1 cellular context compared by ENCODE assay signal in the genomic region with DNA sequence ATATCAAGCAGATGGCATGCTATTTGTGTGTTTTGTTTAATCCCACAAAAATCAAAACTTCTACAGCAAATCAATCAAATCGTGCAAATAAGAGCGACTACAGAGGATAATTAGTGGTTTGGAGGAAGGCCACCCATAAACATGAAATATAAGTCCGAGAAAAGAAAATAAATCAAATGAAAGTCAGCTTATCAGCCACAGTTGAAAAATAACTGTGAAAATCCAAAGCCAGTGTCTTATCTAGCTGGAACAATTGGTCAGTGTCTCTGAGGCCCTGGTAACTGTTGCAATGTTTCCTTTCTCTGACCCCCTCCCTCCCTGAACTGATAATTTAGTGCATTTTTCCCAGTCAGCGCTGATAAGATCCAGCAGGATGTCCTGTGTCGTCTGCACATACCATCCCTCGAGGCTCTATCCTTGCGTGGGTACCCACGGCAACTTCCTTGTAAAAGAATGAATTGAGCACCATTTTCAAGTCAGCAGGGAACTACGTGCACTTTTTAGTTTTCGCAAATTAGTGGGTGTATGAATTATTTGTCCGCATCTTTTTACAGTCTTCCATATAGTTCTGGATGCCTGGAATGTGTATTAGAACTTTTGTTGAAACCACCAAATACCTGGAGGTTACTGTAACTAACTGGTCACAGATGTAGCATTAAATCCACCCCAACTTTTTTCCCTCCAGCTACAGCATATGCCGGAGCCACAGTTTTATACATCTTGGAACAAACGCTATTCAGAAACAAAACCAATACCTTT.
A peak's percentile ranks its signal among the peaks of the same experiment; 100 is the strongest.
TF ChIP-seq lines count a peak whose summit lies in the region.

No MANE protein-coding gene starts in this region.

TF ChIP-seq in K562, 482 proteins besides CTCF, POLR2A, EP300 and RAD21 (continued from another document and continues in another):
- TF ChIP-seq, protein P1, sequence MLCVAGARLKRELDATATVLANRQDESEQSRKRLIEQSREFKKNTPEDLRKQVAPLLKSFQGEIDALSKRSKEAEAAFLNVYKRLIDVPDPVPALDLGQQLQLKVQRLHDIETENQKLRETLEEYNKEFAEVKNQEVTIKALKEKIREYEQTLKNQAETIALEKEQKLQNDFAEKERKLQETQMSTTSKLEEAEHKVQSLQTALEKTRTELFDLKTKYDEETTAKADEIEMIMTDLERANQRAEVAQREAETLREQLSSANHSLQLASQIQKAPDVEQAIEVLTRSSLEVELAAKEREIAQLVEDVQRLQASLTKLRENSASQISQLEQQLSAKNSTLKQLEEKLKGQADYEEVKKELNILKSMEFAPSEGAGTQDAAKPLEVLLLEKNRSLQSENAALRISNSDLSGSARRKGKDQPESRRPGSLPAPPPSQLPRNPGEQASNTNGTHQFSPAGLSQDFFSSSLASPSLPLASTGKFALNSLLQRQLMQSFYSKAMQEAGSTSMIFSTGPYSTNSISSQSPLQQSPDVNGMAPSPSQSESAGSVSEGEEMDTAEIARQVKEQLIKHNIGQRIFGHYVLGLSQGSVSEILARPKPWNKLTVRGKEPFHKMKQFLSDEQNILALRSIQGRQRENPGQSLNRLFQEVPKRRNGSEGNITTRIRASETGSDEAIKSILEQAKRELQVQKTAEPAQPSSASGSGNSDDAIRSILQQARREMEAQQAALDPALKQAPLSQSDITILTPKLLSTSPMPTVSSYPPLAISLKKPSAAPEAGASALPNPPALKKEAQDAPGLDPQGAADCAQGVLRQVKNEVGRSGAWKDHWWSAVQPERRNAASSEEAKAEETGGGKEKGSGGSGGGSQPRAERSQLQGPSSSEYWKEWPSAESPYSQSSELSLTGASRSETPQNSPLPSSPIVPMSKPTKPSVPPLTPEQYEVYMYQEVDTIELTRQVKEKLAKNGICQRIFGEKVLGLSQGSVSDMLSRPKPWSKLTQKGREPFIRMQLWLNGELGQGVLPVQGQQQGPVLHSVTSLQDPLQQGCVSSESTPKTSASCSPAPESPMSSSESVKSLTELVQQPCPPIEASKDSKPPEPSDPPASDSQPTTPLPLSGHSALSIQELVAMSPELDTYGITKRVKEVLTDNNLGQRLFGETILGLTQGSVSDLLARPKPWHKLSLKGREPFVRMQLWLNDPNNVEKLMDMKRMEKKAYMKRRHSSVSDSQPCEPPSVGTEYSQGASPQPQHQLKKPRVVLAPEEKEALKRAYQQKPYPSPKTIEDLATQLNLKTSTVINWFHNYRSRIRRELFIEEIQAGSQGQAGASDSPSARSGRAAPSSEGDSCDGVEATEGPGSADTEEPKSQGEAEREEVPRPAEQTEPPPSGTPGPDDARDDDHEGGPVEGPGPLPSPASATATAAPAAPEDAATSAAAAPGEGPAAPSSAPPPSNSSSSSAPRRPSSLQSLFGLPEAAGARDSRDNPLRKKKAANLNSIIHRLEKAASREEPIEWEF (CRISPR knock-in tag; IDR thresholded peaks at IDR 0.05), result no peak
- TF ChIP-seq TCF7L2 (IDR thresholded peaks at IDR 0.05; ENCODE audit: low read depth, low read length), result no peak
- TF ChIP-seq ZNF76 (CRISPR knock-in tag; IDR thresholded peaks at IDR 0.05; ENCODE audit: borderline replicate concordance), result no peak
- no peak for TF ChIP-seq RHOXF2B (CRISPR knock-in tag; conservative IDR thresholded peaks at IDR 0.05)
- TF ChIP-seq ZNF431 (CRISPR knock-in tag; IDR thresholded peaks at IDR 0.05), result no peak
- TF ChIP-seq, protein P2, sequence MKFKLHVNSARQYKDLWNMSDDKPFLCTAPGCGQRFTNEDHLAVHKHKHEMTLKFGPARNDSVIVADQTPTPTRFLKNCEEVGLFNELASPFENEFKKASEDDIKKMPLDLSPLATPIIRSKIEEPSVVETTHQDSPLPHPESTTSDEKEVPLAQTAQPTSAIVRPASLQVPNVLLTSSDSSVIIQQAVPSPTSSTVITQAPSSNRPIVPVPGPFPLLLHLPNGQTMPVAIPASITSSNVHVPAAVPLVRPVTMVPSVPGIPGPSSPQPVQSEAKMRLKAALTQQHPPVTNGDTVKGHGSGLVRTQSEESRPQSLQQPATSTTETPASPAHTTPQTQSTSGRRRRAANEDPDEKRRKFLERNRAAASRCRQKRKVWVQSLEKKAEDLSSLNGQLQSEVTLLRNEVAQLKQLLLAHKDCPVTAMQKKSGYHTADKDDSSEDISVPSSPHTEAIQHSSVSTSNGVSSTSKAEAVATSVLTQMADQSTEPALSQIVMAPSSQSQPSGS (CRISPR knock-in tag; IDR thresholded peaks at IDR 0.05), result no peak
- peak; percentile 41; the same call in 1 of the 2 replicates for TF ChIP-seq JUND (IDR thresholded peaks at IDR 0.05; ENCODE audit: borderline replicate concordance, low read depth, low read length)
- TF ChIP-seq JUND (tag; IDR thresholded peaks at IDR 0.05; ENCODE audit: borderline replicate concordance, low read depth, low read length), result peak; percentile 49; the same call in 1 of the 3 replicates
- TF ChIP-seq TOE1 (IDR thresholded peaks at IDR 0.05; ENCODE audit: borderline replicate concordance), result no peak
- no peak for TF ChIP-seq TOE1 (CRISPR knock-in tag; IDR thresholded peaks at IDR 0.05; ENCODE audit: borderline replicate concordance, low read depth)
- no peak for TF ChIP-seq NFIX (CRISPR knock-in tag; IDR thresholded peaks at IDR 0.05; ENCODE audit: low read depth)
- peak; percentile 97 for TF ChIP-seq FOXJ2 (tag; IDR thresholded peaks at IDR 0.05)
- no peak for TF ChIP-seq BRD4 (IDR thresholded peaks at IDR 0.05)
- TF ChIP-seq ILK (tag; IDR thresholded peaks at IDR 0.05; ENCODE audit: borderline replicate concordance, low read depth), result no peak
- no peak; the same call in 1 of the 2 replicates for TF ChIP-seq ZNF311 (CRISPR knock-in tag; IDR thresholded peaks at IDR 0.05)
- TF ChIP-seq ZNF699 (CRISPR knock-in tag; IDR thresholded peaks at IDR 0.05; ENCODE audit: insufficient replicate concordance), result no peak
- TF ChIP-seq, protein P3, sequence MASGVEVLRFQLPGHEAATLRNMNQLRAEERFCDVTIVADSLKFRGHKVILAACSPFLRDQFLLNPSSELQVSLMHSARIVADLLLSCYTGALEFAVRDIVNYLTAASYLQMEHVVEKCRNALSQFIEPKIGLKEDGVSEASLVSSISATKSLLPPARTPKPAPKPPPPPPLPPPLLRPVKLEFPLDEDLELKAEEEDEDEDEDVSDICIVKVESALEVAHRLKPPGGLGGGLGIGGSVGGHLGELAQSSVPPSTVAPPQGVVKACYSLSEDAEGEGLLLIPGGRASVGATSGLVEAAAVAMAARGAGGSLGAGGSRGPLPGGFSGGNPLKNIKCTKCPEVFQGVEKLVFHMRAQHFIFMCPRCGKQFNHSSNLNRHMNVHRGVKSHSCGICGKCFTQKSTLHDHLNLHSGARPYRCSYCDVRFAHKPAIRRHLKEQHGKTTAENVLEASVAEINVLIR (CRISPR knock-in tag; IDR thresholded peaks at IDR 0.05), result no peak
- TF ChIP-seq, protein P4, sequence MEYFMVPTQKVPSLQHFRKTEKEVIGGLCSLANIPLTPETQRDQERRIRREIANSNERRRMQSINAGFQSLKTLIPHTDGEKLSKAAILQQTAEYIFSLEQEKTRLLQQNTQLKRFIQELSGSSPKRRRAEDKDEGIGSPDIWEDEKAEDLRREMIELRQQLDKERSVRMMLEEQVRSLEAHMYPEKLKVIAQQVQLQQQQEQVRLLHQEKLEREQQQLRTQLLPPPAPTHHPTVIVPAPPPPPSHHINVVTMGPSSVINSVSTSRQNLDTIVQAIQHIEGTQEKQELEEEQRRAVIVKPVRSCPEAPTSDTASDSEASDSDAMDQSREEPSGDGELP (CRISPR knock-in tag; IDR thresholded peaks at IDR 0.05; ENCODE audit: borderline replicate concordance), result no peak
- TF ChIP-seq, protein P5, sequence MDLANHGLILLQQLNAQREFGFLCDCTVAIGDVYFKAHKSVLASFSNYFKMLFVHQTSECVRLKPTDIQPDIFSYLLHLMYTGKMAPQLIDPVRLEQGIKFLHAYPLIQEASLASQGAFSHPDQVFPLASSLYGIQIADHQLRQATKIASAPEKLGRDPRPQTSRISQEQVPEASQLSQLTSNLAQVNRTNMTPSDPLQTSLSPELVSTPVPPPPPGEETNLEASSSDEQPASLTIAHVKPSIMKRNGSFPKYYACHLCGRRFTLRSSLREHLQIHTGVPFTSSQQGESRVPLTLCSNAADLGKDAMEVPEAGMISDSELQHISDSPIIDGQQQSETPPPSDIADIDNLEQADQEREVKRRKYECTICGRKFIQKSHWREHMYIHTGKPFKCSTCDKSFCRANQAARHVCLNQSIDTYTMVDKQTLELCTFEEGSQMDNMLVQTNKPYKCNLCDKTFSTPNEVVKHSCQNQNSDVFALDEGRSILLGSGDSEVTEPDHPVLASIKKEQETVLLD (IDR thresholded peaks at IDR 0.05), result no peak
- no peak for TF ChIP-seq HSF4 (CRISPR knock-in tag; IDR thresholded peaks at IDR 0.05; ENCODE audit: borderline replicate concordance)
- no peak for TF ChIP-seq ZNF668 (CRISPR knock-in tag; IDR thresholded peaks at IDR 0.05)
- no peak for TF ChIP-seq TAF1 (IDR thresholded peaks at IDR 0.05; ENCODE audit: control insufficient read depth, extremely low read depth, insufficient read depth, low read length, severe bottlenecking)
- no peak for TF ChIP-seq RBFOX2 (IDR thresholded peaks at IDR 0.05; ENCODE audit: low read depth, low read length)
- no peak for TF ChIP-seq PHB2 (IDR thresholded peaks at IDR 0.05; ENCODE audit: low read depth)
- no peak for TF ChIP-seq ZNF184 (CRISPR knock-in tag; IDR thresholded peaks at IDR 0.05)
- TF ChIP-seq SETDB1 (IDR thresholded peaks at IDR 0.05; ENCODE audit: low read length), result no peak
- TF ChIP-seq ZNF134 (CRISPR knock-in tag; conservative IDR thresholded peaks at IDR 0.05), result no peak
- no peak for TF ChIP-seq KDM4B (IDR thresholded peaks at IDR 0.05; ENCODE audit: borderline replicate concordance in 2 of 2, low read depth in 1 of 2)
- TF ChIP-seq, protein P6, sequence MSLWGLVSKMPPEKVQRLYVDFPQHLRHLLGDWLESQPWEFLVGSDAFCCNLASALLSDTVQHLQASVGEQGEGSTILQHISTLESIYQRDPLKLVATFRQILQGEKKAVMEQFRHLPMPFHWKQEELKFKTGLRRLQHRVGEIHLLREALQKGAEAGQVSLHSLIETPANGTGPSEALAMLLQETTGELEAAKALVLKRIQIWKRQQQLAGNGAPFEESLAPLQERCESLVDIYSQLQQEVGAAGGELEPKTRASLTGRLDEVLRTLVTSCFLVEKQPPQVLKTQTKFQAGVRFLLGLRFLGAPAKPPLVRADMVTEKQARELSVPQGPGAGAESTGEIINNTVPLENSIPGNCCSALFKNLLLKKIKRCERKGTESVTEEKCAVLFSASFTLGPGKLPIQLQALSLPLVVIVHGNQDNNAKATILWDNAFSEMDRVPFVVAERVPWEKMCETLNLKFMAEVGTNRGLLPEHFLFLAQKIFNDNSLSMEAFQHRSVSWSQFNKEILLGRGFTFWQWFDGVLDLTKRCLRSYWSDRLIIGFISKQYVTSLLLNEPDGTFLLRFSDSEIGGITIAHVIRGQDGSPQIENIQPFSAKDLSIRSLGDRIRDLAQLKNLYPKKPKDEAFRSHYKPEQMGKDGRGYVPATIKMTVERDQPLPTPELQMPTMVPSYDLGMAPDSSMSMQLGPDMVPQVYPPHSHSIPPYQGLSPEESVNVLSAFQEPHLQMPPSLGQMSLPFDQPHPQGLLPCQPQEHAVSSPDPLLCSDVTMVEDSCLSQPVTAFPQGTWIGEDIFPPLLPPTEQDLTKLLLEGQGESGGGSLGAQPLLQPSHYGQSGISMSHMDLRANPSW (CRISPR knock-in tag; IDR thresholded peaks at IDR 0.05), result no peak
- peak; percentile 85 to 99 for TF ChIP-seq RCOR1 (IDR thresholded peaks at IDR 0.05; ENCODE audit: borderline replicate concordance in 1 of 2, low read depth in 2 of 2, low read length in 2 of 2)
- TF ChIP-seq ZC3H8 (IDR thresholded peaks at IDR 0.05), result no peak
- TF ChIP-seq RAD51 (IDR thresholded peaks at IDR 0.05; ENCODE audit: borderline replicate concordance, low read depth), result no peak
- no peak for TF ChIP-seq C11orf30 (IDR thresholded peaks at IDR 0.05; ENCODE audit: low read depth)
- TF ChIP-seq POLR3A (IDR thresholded peaks at IDR 0.05; ENCODE audit: borderline replicate concordance, extremely low read depth, insufficient read depth, insufficient read length), result no peak
- TF ChIP-seq GTF2A2 (tag; IDR thresholded peaks at IDR 0.05), result no peak
- no peak for TF ChIP-seq ZNF224 (CRISPR knock-in tag; IDR thresholded peaks at IDR 0.05)
- TF ChIP-seq GABPB1 (CRISPR knock-in tag; IDR thresholded peaks at IDR 0.05), result no peak
- TF ChIP-seq, protein P7, sequence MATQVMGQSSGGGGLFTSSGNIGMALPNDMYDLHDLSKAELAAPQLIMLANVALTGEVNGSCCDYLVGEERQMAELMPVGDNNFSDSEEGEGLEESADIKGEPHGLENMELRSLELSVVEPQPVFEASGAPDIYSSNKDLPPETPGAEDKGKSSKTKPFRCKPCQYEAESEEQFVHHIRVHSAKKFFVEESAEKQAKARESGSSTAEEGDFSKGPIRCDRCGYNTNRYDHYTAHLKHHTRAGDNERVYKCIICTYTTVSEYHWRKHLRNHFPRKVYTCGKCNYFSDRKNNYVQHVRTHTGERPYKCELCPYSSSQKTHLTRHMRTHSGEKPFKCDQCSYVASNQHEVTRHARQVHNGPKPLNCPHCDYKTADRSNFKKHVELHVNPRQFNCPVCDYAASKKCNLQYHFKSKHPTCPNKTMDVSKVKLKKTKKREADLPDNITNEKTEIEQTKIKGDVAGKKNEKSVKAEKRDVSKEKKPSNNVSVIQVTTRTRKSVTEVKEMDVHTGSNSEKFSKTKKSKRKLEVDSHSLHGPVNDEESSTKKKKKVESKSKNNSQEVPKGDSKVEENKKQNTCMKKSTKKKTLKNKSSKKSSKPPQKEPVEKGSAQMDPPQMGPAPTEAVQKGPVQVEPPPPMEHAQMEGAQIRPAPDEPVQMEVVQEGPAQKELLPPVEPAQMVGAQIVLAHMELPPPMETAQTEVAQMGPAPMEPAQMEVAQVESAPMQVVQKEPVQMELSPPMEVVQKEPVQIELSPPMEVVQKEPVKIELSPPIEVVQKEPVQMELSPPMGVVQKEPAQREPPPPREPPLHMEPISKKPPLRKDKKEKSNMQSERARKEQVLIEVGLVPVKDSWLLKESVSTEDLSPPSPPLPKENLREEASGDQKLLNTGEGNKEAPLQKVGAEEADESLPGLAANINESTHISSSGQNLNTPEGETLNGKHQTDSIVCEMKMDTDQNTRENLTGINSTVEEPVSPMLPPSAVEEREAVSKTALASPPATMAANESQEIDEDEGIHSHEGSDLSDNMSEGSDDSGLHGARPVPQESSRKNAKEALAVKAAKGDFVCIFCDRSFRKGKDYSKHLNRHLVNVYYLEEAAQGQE (CRISPR knock-in tag; IDR thresholded peaks at IDR 0.05; ENCODE audit: low read depth), result no peak
- no peak for TF ChIP-seq BCL6 (CRISPR knock-in tag; IDR thresholded peaks at IDR 0.05)
- TF ChIP-seq KAT8 (IDR thresholded peaks at IDR 0.05; ENCODE audit: low read depth), result no peak
- TF ChIP-seq U2AF2 (optimal IDR thresholded peaks at IDR 0.05; ENCODE audit: low read depth, low read length), result no peak
- TF ChIP-seq, protein P8, sequence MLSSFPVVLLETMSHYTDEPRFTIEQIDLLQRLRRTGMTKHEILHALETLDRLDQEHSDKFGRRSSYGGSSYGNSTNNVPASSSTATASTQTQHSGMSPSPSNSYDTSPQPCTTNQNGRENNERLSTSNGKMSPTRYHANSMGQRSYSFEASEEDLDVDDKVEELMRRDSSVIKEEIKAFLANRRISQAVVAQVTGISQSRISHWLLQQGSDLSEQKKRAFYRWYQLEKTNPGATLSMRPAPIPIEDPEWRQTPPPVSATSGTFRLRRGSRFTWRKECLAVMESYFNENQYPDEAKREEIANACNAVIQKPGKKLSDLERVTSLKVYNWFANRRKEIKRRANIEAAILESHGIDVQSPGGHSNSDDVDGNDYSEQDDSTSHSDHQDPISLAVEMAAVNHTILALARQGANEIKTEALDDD (IDR thresholded peaks at IDR 0.05), result no peak
- peak; percentile 72 for TF ChIP-seq RFX1 (IDR thresholded peaks at IDR 0.05)
- TF ChIP-seq LCOR (CRISPR knock-in tag; IDR thresholded peaks at IDR 0.05), result no peak
